In the genomic region with DNA sequence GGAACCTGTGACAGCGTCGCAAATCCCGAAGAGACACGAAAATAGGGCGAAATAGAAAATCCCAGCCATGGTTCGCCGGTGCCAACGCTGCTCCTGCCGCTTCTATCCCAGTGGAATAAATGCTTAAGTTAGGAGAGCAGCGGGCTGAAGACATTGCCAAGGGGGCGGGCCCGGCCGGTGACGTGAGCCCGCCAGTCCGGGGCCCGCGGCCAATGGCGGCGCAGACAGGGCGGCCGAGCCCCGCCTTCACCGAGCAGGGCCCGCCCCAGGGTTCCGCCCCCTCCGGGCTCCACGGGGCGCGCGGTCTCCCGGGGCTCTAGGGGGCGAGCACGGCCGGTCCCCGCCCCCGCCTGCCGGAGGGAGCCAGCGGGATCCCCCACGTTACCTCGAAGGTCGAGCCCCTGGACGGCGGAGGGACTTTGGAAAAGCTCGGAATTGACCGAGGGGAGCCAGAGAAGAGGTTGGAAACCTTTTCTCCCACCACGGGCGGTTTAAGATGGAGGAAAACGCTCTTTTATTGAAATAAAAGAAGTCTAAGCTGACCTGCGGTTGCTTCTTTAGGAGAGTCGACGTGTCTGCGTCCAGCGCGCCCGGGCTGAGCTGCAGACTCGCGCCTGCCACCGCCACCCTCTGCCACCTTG, we compare ENCODE assay signal across 8 cellular contexts. TPM values are rescaled to one million over a fixed set of nuclear protein-coding genes. Genes with fewer than 3 reads are reported as not detected.
DNase-seq lines count a peak whose midpoint lies in the region; ATAC-seq and TF ChIP-seq lines count a peak whose summit lies in the region.

A gene (minus strand): TSS at position 125 of the 641 bp plus-strand sequence. CDS start 56 bp downstream, at position 69.

- intact Hi-C loops in T-helper 1 cell treated with Interleukin-12 subunit alpha and Interleukin-12 subunit beta and Interleukin-4 antibody, amounts not matched to agents 30 ng/mL and 1 ng/mL, for 36 hours (cut with micrococcal nuclease): loop anchor here (1.0 to 10.0 kb wide), 12 partner anchors 54 to 1975 kb away; a partner anchor contains a TSS
- intact Hi-C loops in heart left ventricle (cut with DNase I): loop anchor here (2.0 to 10.0 kb wide), 24 partner anchors 45 to 1837 kb away; no protein-coding TSS in a partner anchor
- intact Hi-C loops in tibial artery (cut with DNase I; ENCODE audit: low total_unique reads): loop anchor here (2.0 to 10.0 kb wide), 2 partner anchors 885 to 1837 kb away; no protein-coding TSS in a partner anchor

- in situ Hi-C loops in G401 (cut with HindIII; ENCODE audit: low sequenced_read_pairs): no loop called here

- peak; percentile 51 to 94 for TF ChIP-seq POLR2A in heart left ventricle (IDR thresholded peaks at IDR 0.05)

- H3K27ac ChIP-seq in heart left ventricle (peak within 1 kb of the TSS; percentile 72 to 94 (median 86)), tibial artery (peak within 1 kb of the TSS; percentile 81 to 83)

- peak in 7 of 12 donors; percentile 9 to 54 (median 34) for TF ChIP-seq CTCF in heart left ventricle (IDR thresholded peaks at IDR 0.05)
- TF ChIP-seq CTCF in tibial artery (IDR thresholded peaks at IDR 0.05): peak; percentile 10 to 24

- peak; percentile 89 for DNase-seq in G401 (ENCODE audit: low spot score)
- DNase-seq in HCEC 1CT: peak; percentile 83
- DNase-seq in NAMALWA (ENCODE audit: low spot score): peak; percentile 88
- peak; percentile 85 for DNase-seq in amniotic stem cell (lab: John Stamatoyannopoulos, UW)
- DNase-seq in heart left ventricle: peak; percentile 89 to 92 (median 92)
- DNase-seq in pons (ENCODE audit: low spot score): peak; percentile 88
- peak; percentile 82 to 94 for DNase-seq in tibial artery

- ATAC-seq in heart left ventricle: peak; percentile 88 to 96 (median 94)

- H3K4me1 ChIP-seq in heart left ventricle (peaks cover 0 to 43% (median 19%) of the 10 kb centered on the region in 12 donors), tibial artery (peaks cover 0 to 43% (median 18%) of the 10 kb centered on the region in 4 donors)

- H3K9me3 ChIP-seq in heart left ventricle (no peaks in the 10 kb centered on the region), tibial artery (no peaks in the 10 kb centered on the region)

- H3K36me3 ChIP-seq in heart left ventricle: peaks cover 0 to 4% (median 0%) of the 10 kb centered on the region in 9 donors
- no peaks in the 10 kb centered on the region for H3K36me3 ChIP-seq in tibial artery

- 0 to 2% (median 0%) methylated on average over 27 to 59 of the region's 59 CpGs for WGBS in heart left ventricle, 4 donors

- H3K27me3 ChIP-seq in heart left ventricle (peaks cover 0 to 66% (median 4%) of the 10 kb centered on the region in 9 donors), tibial artery (peaks cover 0 to 10% of the 10 kb centered on the region in 2 donors)

- H3K4me3 ChIP-seq in heart left ventricle (peak within 1 kb of the TSS; percentile 58 to 89 (median 76)), tibial artery (peak within 1 kb of the TSS; percentile 70 to 89)

RNA-seq across cellular contexts. Expression of the gene that starts here (rescaled TPM):
- not detected in 2 replicates for total RNA-seq in G401 (2014; rRNA removed; shearing (Covaris generic))
- total RNA-seq in T-helper 1 cell treated with Interleukin-12 subunit alpha and Interleukin-12 subunit beta and Interleukin-4 antibody, amounts not matched to agents 30 ng/mL and 1 ng/mL, for 36 hours: 11.5 TPM in 2 replicates
- 10 to 100 TPM; 12.4 to 35.2 (median 19.8) TPM for total RNA-seq in heart left ventricle
- polyA plus RNA-seq in heart left ventricle: 1 to 10 TPM; 4.2 to 6.9 TPM

Comparison
In these comparisons a context has a peak if more than half of its experiments do, and no peak if none do; other contexts are left out.
1. Peak in every context shown above with its lines: DNase-seq, ATAC-seq, H3K4me3 ChIP-seq and H3K27ac ChIP-seq.
2. RNA of the gene that starts here (total RNA-seq): 12.4 to 35.2 TPM in heart left ventricle and 11.5 TPM in T-helper 1 cell treated with Interleukin-12 subunit alpha and Interleukin-12 subunit beta and Interleukin-4 antibody, amounts not matched to agents 30 ng/mL and 1 ng/mL, for 36 hours; not detected in G401; every median in the first group is over 10 times any median in the second.
3. Peak in DNase-seq in G401; RNA of the gene not detected or under 1 TPM.